8 cellular contexts compared by ENCODE assay signal in the genomic region with DNA sequence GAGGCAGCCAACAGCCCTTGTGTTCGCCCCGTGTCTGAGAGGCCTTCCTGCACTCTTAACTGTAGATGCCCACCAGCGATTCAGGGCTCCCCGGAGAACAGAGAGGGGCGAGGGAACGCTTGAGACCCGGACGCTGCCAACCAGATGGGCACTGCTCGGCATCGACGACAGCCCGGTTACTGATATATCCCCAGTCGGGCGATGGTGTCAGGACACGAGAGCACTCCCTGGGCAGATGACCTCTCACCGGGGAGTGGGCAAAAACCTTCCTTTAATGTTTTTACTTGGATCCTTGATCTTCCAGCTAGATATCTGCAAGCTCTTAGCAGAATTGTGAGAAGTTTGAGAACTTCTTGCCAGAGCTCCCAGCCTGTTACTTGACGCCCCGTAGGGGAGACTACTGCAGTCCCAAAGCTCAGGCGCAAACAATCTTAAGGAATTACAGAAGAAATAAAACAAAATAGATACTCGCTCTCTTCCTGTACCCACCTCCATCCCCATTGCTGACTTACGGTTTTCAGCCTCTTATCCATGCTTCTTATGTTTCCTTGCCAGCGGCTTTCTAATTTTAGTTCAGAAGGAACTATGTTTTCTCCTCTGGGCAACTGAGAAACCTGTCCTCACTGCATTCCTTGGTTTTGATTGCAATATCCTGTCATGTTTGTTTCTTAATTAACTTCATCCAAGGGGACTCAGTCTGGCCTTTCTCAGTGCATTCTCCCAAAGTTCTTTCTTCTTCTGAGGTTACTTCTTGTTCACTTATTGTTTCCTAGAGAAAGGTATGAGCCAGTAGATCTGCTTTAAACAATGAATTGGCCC. TPM values are rescaled to one million over a fixed set of nuclear protein-coding genes. Genes with fewer than 3 reads are reported as not detected.
DNase-seq lines count a peak whose midpoint lies in the region; ATAC-seq and TF ChIP-seq lines count a peak whose summit lies in the region.

No MANE protein-coding gene starts in this region.

- no peak for TF ChIP-seq CTCF in GM06990 (IDR thresholded peaks at IDR 0.05; ENCODE audit: insufficient read depth, low read length, poor library complexity, severe bottlenecking)
- TF ChIP-seq CTCF in natural killer cell (IDR thresholded peaks at IDR 0.05) = no peak

- H3K36me3 ChIP-seq in GM06990 (ENCODE audit: control insufficient read depth, insufficient read depth, low read length) (peaks cover 7% of the 10 kb centered on the region), duodenal mucosa (ENCODE audit: control insufficient read depth in 1 of 2, insufficient read depth in 2 of 2, low read length in 2 of 2) (peaks cover 0 to 13% of the 10 kb centered on the region in 2 donors)

- peak overlapping the region; percentile 91 for H3K27ac ChIP-seq in duodenal mucosa (ENCODE audit: low read depth, low read length)

- H3K9ac ChIP-seq in duodenal mucosa (ENCODE audit: low read depth in 1 of 2, low read length in 2 of 2) = peak overlapping the region; percentile 95 to 98

- H3K27ac Mint-ChIP-seq in natural killer cell = peak overlapping the region; percentile 95 to 97

- H3K27me3 ChIP-seq in GM06990 (replicated peaks; ENCODE audit: control insufficient read depth, insufficient read depth, low read length) = no peaks in the 10 kb centered on the region
- no peaks in the 10 kb centered on the region for H3K27me3 ChIP-seq in duodenal mucosa (ENCODE audit: control insufficient read depth in 1 of 2, insufficient read depth in 2 of 2, low read length in 2 of 2)

- peak overlapping the region; percentile 94 for H3K4me3 Mint-ChIP-seq in natural killer cell

- H3K4me3 ChIP-seq in GM06990 (replicated peaks; ENCODE audit: low read depth, low read length) = peak overlapping the region; percentile 99
- peak overlapping the region; percentile 93 to 95 for H3K4me3 ChIP-seq in duodenal mucosa (ENCODE audit: low read depth in 1 of 2, low read length in 2 of 2)

- H3K36me3 Mint-ChIP-seq in natural killer cell = no peaks in the 10 kb centered on the region

- peaks cover 45 to 48% of the 10 kb centered on the region in 2 donors for H3K4me1 Mint-ChIP-seq in natural killer cell

- no peaks in the 10 kb centered on the region for H3K27me3 Mint-ChIP-seq in natural killer cell (ENCODE audit: low read depth in 2 of 2)

- H3K4me1 ChIP-seq in duodenal mucosa (ENCODE audit: control insufficient read depth in 1 of 2, insufficient read depth in 2 of 2, low read length in 2 of 2) = peaks cover 19 to 20% of the 10 kb centered on the region in 2 donors

- no peaks in the 10 kb centered on the region for H3K9me3 Mint-ChIP-seq in natural killer cell

- ATAC-seq in natural killer cell (no peak), HG02610 (IDR thresholded peaks at IDR 0.05; ENCODE audit: unreplicated experiment) (no peak)

- H3K9me3 ChIP-seq in duodenal mucosa (ENCODE audit: control insufficient read depth in 1 of 2, low read length in 2 of 2) = no peaks in the 10 kb centered on the region

- DNase-seq in GM06990 (ENCODE audit: extremely low read depth, insufficient read length) (no peak), NCI-H526 treated with DMSO at 0.1 percent for 48 hours (lab: John Stamatoyannopoulos, UW) (peak; percentile 66), natural killer cell (no peak), NCI-H748 (lab: John Stamatoyannopoulos, UW; ENCODE audit: unreplicated experiment) (no peak), posterior vena cava (ENCODE audit: low spot score) (no peak), T1000 (lab: John Stamatoyannopoulos, UW) (no peak)

- intact Hi-C loops in natural killer cell (cut with micrococcal nuclease) = loop anchor here (1.0 kb wide), 1 partner anchor 73 kb away; no protein-coding TSS in a partner anchor
- intact Hi-C loops in posterior vena cava (cut with DNase I) = loop anchor here (5.0 kb wide), 2 partner anchors 45 to 50 kb away; a partner anchor contains a TSS

RNA-seq across cellular contexts. Expression of a gene that starts 0.8 kb away (rescaled TPM):
- total RNA-seq in natural killer cell (10 to 100 TPM; 29.4 to 44.1 (median 33.1) TPM), posterior vena cava (10 to 100 TPM; 13.0 to 15.8 TPM)

RNA-seq across cellular contexts. Expression of a gene that starts 44.5 kb away (rescaled TPM):
- total RNA-seq in natural killer cell (10 to 100 TPM in 1 of 3 donors, 1 to 10 TPM in 2; 6.0 to 10.9 (median 9.3) TPM), posterior vena cava (10 to 100 TPM; 14.5 to 18.8 TPM)

RNA-seq across cellular contexts. Expression of a gene that starts 45.9 kb away (rescaled TPM):
- under 1 TPM in 2 of 3 donors, not detected in 1; 0.09 TPM for total RNA-seq in natural killer cell
- under 1 TPM; 0.19 to 0.48 TPM for total RNA-seq in posterior vena cava

RNA-seq across cellular contexts. Expression of a gene that starts 55.8 kb away (rescaled TPM):
- total RNA-seq in natural killer cell (10 to 100 TPM; 33.7 to 38.0 (median 35.7) TPM), posterior vena cava (10 to 100 TPM; 13.3 to 17.8 TPM)
